16 cellular contexts compared by ENCODE assay signal in the genomic region with DNA sequence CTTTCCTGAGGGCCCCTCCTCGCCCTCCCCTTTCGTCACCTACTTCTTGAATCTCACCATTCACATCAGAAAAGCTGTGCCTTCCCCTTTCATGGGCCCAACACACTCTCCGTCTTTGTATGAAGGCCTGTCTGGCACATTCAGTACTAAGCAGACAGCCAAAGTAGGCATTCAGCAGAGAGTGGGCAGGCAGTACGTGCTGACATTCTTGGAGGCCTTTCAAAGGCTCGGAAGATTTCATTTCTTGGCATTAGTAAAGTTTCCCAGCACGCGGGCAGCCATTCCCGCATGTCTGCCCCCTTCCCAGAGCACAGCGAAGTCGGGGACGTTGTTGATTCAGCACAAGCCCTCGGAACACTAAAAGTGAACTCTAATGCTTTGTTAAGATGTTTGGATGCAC. TPM values are rescaled to one million over a fixed set of nuclear protein-coding genes. Genes with fewer than 3 reads are reported as not detected.
DNase-seq lines count a peak whose midpoint lies in the region; ATAC-seq, FAIRE-seq and TF ChIP-seq lines count a peak whose summit lies in the region.
"Had no signal": no experiment of that assay in that cellular context is flagged by ENCODE, and none has a peak within 500 bp of the region (broad histone marks: within the 10 kb centered on the region; RNA-seq: fewer than 3 reads in every experiment).

No MANE protein-coding gene starts in this region.

- peak overlapping the region; percentile 96 for H3K27ac ChIP-seq in VCaP
- H3K27ac ChIP-seq in esophagus (ENCODE audit: low read depth in 2 of 2, low read length in 1 of 2): peak overlapping the region; percentile 18 to 42

- peaks cover 3 to 4% of the 10 kb centered on the region in 2 donors for H3K4me1 ChIP-seq in esophagus (ENCODE audit: control insufficient read depth in 2 of 2, insufficient read depth in 2 of 2, low read length in 1 of 2)

- H3K9me3 ChIP-seq in esophagus (ENCODE audit: control insufficient read depth in 2 of 2, insufficient read depth in 1 of 2, low read depth in 1 of 2, low read length in 1 of 2): no peaks in the 10 kb centered on the region
- H3K9me3 ChIP-seq: spleen had no signal

- no peak overlapping the region for H3K4me3 ChIP-seq in esophagus (ENCODE audit: low read depth in 1 of 2, low read length in 2 of 2)
- H3K4me3 ChIP-seq: spleen had no signal

- ATAC-seq in HG03342 (IDR thresholded peaks at IDR 0.05; ENCODE audit: unreplicated experiment) (no peak), GM19351 (IDR thresholded peaks at IDR 0.05; ENCODE audit: unreplicated experiment) (no peak)
- ATAC-seq: activated T-cell treated with anti-CD3 and anti-CD28 coated beads, Interleukin-2, amount 50 U/mL, for 72 hours had no signal

- TF ChIP-seq CTCF in VCaP (conservative IDR thresholded peaks at IDR 0.05): no peak

- no peak for FAIRE-seq in HTR-8/SVneo (lab: Jason Lieb, UNC)

- WGBS in esophagus, 2 donors: 43 to 54% methylated on average over 12 of the region's 12 CpGs

- H3K27me3 ChIP-seq in esophagus (ENCODE audit: control insufficient read depth in 1 of 2, insufficient read depth in 2 of 2, low read length in 2 of 2): no peaks in the 10 kb centered on the region
- H3K27me3 ChIP-seq: spleen had no signal

- no peaks in the 10 kb centered on the region for H3K36me3 ChIP-seq in esophagus (ENCODE audit: control insufficient read depth in 2 of 2, insufficient read depth in 2 of 2, low read length in 1 of 2)

- peak; percentile 28 for DNase-seq in mucosa of gallbladder (ENCODE audit: low spot score)
- peak; percentile 68 for DNase-seq in superior temporal gyrus (ENCODE audit: extremely low spot score)
- no peak for DNase-seq in activated naive CD4-positive, alpha-beta T cell treated with Interleukin-2 at 50 U/mL for 16 hours
- DNase-seq in HTR-8/SVneo (ENCODE audit: insufficient read length, low spot score): no peak
- DNase-seq: activated CD4-positive, alpha-beta T cell treated with anti-CD3 and anti-CD28 coated beads, Interleukin-2, amount 10 ng/mL, durations not matched to agents 7 days and 5 days; activated T-cell treated with anti-CD3 and anti-CD28 coated beads, Interleukin-2, amount 50 U/mL, for 72 hours; KG1; NCI-H187 treated with DMSO at 0.1 percent for 48 hours; NCI-H774; RPMI8226; spleen; T-helper 2 cell had no signal

RNA-seq across cellular contexts. Expression of gene NEDD9, which starts 18.0 kb away (rescaled TPM):
- polyA plus RNA-seq in esophagus: 1 to 10 TPM; 1.6 to 2.1 TPM
- total RNA-seq in mucosa of gallbladder: 18.1 TPM

Comparison
In these comparisons a context has a peak if more than half of its experiments do, and no peak if none do; other contexts are left out.
1. DNase-seq: peak in mucosa of gallbladder (single experiment) and superior temporal gyrus (single experiment); none in activated naive CD4-positive, alpha-beta T cell treated with Interleukin-2 at 50 U/mL for 16 hours (single experiment) and HTR-8/SVneo (single experiment).